Comparison of ENCODE assay signal across 8 cellular contexts in genomic region chr2:24919977-24920812, GRCh38. TPM values are rescaled to one million over a fixed set of nuclear protein-coding genes. Genes with fewer than 3 reads are reported as not detected.
DNase-seq lines count a peak whose midpoint lies in the region; ATAC-seq, FAIRE-seq and TF ChIP-seq lines count a peak whose summit lies in the region.

Gene ADCY3, minus strand, starts transcription at chr2:24920237. Its CDS starts 1,250 bp downstream, at chr2:24918987.

- peak within 1 kb of the TSS; percentile 50 to 51 for H3K4me3 ChIP-seq in kidney (ENCODE audit: low read length in 2 of 2)

- peaks cover 0 to 2% of the 10 kb centered on the region in 2 donors for H3K4me1 ChIP-seq in kidney (ENCODE audit: control insufficient read depth in 1 of 2, insufficient read depth in 1 of 2, low read depth in 1 of 2, low read length in 2 of 2)

- no peak for TF ChIP-seq RAD21 in Ishikawa (IDR thresholded peaks at IDR 0.05; ENCODE audit: low read depth)

- FAIRE-seq in kidney (lab: Jason Lieb, UNC): no peak

- ATAC-seq in GM21515 (IDR thresholded peaks at IDR 0.05; ENCODE audit: unreplicated experiment): peak; percentile 50

- TF ChIP-seq CTCF in kidney (IDR thresholded peaks at IDR 0.05; ENCODE audit: borderline replicate concordance, extremely low read depth, insufficient read depth): no peak

- intact Hi-C loops in kidney (cut with DNase I): no loop called here

- no peaks in the 10 kb centered on the region for H3K9me3 ChIP-seq in kidney (ENCODE audit: control insufficient read depth in 1 of 2, low read length in 2 of 2)

- H3K9ac ChIP-seq in kidney (ENCODE audit: low read length in 2 of 2): peak within 1 kb of the TSS in 1 of 2 donors; percentile 48

- TF ChIP-seq EP300 in Ishikawa (IDR thresholded peaks at IDR 0.05; ENCODE audit: borderline replicate concordance): no peak

- peak within 1 kb of the TSS in 1 of 2 donors; percentile 49 for H3K27ac ChIP-seq in kidney (ENCODE audit: low read depth in 2 of 2, low read length in 2 of 2)

- DNase-seq in EH (ENCODE audit: low read depth) (peak; percentile 68), kidney (peak; percentile 86), amniotic stem cell (lab: John Stamatoyannopoulos, UW) (no peak)
- DNase-seq in activated CD4-positive, CD25-positive, alpha-beta regulatory T cell (lab: John Stamatoyannopoulos, UW): peak; percentile 38 to 53 (median 42)
- peak; percentile 60 for DNase-seq in central memory CD4-positive, alpha-beta T cell
- DNase-seq in stimulated activated CD4-positive, alpha-beta T cell treated with anti-CD3 and anti-CD28 coated beads, Interleukin-15, amount 100 ng/mL, for 24 hours: peak; percentile 84

- H3K36me3 ChIP-seq in kidney (ENCODE audit: control insufficient read depth in 1 of 2, insufficient read depth in 2 of 2, low read length in 2 of 2): no peaks in the 10 kb centered on the region

TF ChIP-seq in Ishikawa, 13 proteins besides CTCF, POLR2A, EP300 and RAD21:
- no peak for TF ChIP-seq TEAD4 (IDR thresholded peaks at IDR 0.05)
- TF ChIP-seq TAF1 (IDR thresholded peaks at IDR 0.05; ENCODE audit: low read depth): no peak
- TF ChIP-seq USF1 (IDR thresholded peaks at IDR 0.05): peak; percentile 76
- TF ChIP-seq YY1 (IDR thresholded peaks at IDR 0.05; ENCODE audit: low read depth): 0 out of 2 replicates have a peak, but pooled peaks have one; percentile 17
- TF ChIP-seq, protein P1, sequence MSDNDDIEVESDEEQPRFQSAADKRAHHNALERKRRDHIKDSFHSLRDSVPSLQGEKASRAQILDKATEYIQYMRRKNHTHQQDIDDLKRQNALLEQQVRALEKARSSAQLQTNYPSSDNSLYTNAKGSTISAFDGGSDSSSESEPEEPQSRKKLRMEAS (IDR thresholded peaks at IDR 0.05): peak; percentile 32; the same call in 1 of the 2 replicates
- TF ChIP-seq CREB1 (IDR thresholded peaks at IDR 0.05; ENCODE audit: low read depth): no peak
- TF ChIP-seq NFIC (IDR thresholded peaks at IDR 0.05): no peak
- peak; percentile 73; the same call in 1 of the 2 replicates for TF ChIP-seq ZBTB7A (IDR thresholded peaks at IDR 0.05; ENCODE audit: low read depth)
- TF ChIP-seq EGR1 (IDR thresholded peaks at IDR 0.05): 0 out of 2 replicates have a peak, but pooled peaks have one; percentile 19
- no peak for TF ChIP-seq REST (IDR thresholded peaks at IDR 0.05; ENCODE audit: low read depth)
- no peak for TF ChIP-seq CEBPB (IDR thresholded peaks at IDR 0.05)
- TF ChIP-seq FOXM1 (IDR thresholded peaks at IDR 0.05; ENCODE audit: borderline replicate concordance, low read depth): no peak
- no peak for TF ChIP-seq TCF12 (IDR thresholded peaks at IDR 0.05; ENCODE audit: low read depth)

RNA-seq across cellular contexts. Expression of gene ADCY3, which starts in this region (rescaled TPM):
- 44.6 TPM for total RNA-seq in kidney
- 21.1 TPM for polyA plus RNA-seq in kidney (ENCODE audit: insufficient read depth, low read depth, low replicate concordance)
